19 cellular contexts compared by ENCODE assay signal in the genomic region with DNA sequence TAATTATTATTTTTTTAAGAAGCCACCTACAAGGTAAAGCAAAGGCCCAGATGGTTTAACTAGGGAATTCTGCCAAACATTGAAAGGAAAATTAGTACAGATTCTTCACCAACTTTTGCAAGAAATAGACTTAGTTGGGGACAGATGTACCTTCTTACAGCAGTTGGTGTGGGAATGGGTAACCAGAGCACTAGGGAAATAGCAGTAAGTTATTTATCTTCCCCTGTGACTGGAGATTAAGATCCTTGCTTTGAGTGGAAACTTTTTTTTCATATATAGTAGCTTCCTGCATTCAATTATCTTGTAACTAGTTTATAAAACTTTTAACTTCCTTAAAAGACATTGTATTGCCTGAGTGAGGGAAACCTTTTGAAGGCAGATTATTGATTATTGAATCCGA.
"Had no signal": no experiment of that assay in that cellular context is flagged by ENCODE, and none has a peak within 500 bp of the region (broad histone marks: within the 10 kb centered on the region; RNA-seq: fewer than 3 reads in every experiment).

No MANE protein-coding gene starts in this region.

- H3K27ac Mint-ChIP-seq: activated CD4-positive, alpha-beta memory T cell treated with anti-CD3 and anti-CD28 coated beads, Interleukin-2, amount 10 ng/mL, durations not matched to agents 7 days and 5 days; stimulated activated naive B cell treated with anti-CD40 and anti-IgM and Interleukin-4, amounts not matched to agents 10 μg/mL and 1 μg/mL and 100 μg/mL, for 72 hours had no signal

- H3K9me3 ChIP-seq: vagina had no signal

- H3K27me3 Mint-ChIP-seq: activated CD4-positive, alpha-beta memory T cell treated with anti-CD3 and anti-CD28 coated beads, Interleukin-2, amount 10 ng/mL, durations not matched to agents 7 days and 5 days; activated naive CD8-positive, alpha-beta T cell treated with anti-CD3 and anti-CD28 coated beads, Interleukin-2, amount 50 U/mL, for 24 hours; progenitor cell of endocrine pancreas; stimulated activated naive B cell treated with anti-CD40 and anti-IgM and Interleukin-4, amounts not matched to agents 10 μg/mL and 1 μg/mL and 100 μg/mL, for 72 hours had no signal

- H3K4me3 ChIP-seq: left ventricle myocardium inferior, vagina had no signal

- DNase-seq: activated CD4-positive, alpha-beta memory T cell treated with anti-CD3 and anti-CD28 coated beads, Interleukin-2, amount 10 ng/mL, durations not matched to agents 7 days and 5 days; activated CD4-positive, alpha-beta T cell treated with anti-CD3 and anti-CD28 coated beads for 48 hours; activated effector memory CD4-positive, alpha-beta T cell treated with Interleukin-2 at 50 U/mL for 16 hours; activated naive CD4-positive, alpha-beta T cell treated with anti-CD3 and anti-CD28 coated beads, Interleukin-2, amount 50 U/mL, for 16 hours; activated naive CD8-positive, alpha-beta T cell treated with anti-CD3 and anti-CD28 coated beads, Interleukin-2, amount 50 U/mL, for 24 hours; activated T-cell treated with anti-CD3 and anti-CD28 coated beads, Interleukin-2, amount 50 U/mL, for 72 hours; cerebellar nuclear complex; foreskin melanocyte; glutamatergic neuron; hippocampal formation; left ventricle myocardium inferior; midbrain; natural killer cell; stimulated activated CD4-positive, alpha-beta T cell treated with anti-CD3 and anti-CD28 coated beads, Interleukin-2, amount 100 ng/mL, for 48 hours; stimulated activated CD8-positive, alpha-beta memory T cell treated with anti-CD3 and anti-CD28 coated beads, Interleukin-4, amount 100 ng/mL, for 48 hours; stimulated activated naive B cell treated with anti-CD40 and anti-IgM and Interleukin-4, amounts not matched to agents 10 μg/mL and 1 μg/mL and 100 μg/mL, for 72 hours; trophoblast cell had no signal

- H3K27ac ChIP-seq: vagina had no signal

- H3K36me3 ChIP-seq: left ventricle myocardium inferior, vagina had no signal

- H3K27me3 ChIP-seq: vagina had no signal

- H3K4me3 Mint-ChIP-seq: activated CD4-positive, alpha-beta memory T cell treated with anti-CD3 and anti-CD28 coated beads, Interleukin-2, amount 10 ng/mL, durations not matched to agents 7 days and 5 days; activated naive CD8-positive, alpha-beta T cell treated with anti-CD3 and anti-CD28 coated beads, Interleukin-2, amount 50 U/mL, for 24 hours; activated T-cell treated with anti-CD3 and anti-CD28 coated beads, Interleukin-2, amount 50 U/mL, for 72 hours; natural killer cell; stimulated activated naive B cell treated with anti-CD40 and anti-IgM and Interleukin-4, amounts not matched to agents 10 μg/mL and 1 μg/mL and 100 μg/mL, for 72 hours had no signal
